In genomic region chr6:112252571-112253504, GRCh38 we compare ENCODE assay signal across 10 cellular contexts. TPM values are rescaled to one million over a fixed set of nuclear protein-coding genes. Genes with fewer than 3 reads are reported as not detected.
DNase-seq lines count a peak whose midpoint lies in the region; ATAC-seq and TF ChIP-seq lines count a peak whose summit lies in the region.
"Had no signal": no experiment of that assay in that cellular context is flagged by ENCODE, and none has a peak within 500 bp of the region (broad histone marks: within the 10 kb centered on the region; RNA-seq: fewer than 3 reads in every experiment).

No MANE protein-coding gene starts in this region.

- H2AK5ac ChIP-seq in mesenchymal stem cell (ENCODE audit: low read length, severe bottlenecking) = no peak overlapping the region

- no peaks in the 10 kb centered on the region for H3K79me1 ChIP-seq in mesenchymal stem cell (replicated peaks; ENCODE audit: low read length, poor library complexity, severe bottlenecking)

- TF ChIP-seq POLR2A in upper lobe of left lung (IDR thresholded peaks at IDR 0.05) = no peak

- DNase-seq in activated naive CD8-positive, alpha-beta T cell treated with anti-CD3 and anti-CD28 coated beads, Interleukin-2, amount 10 ng/mL, durations not matched to agents 7 days and 5 days = no peak
- no peak for DNase-seq in activated naive CD8-positive, alpha-beta T cell treated with anti-CD3 and anti-CD28 coated beads, Interleukin-2, amount 50 U/mL, for 24 hours
- DNase-seq in colonic mucosa (no peak), mesenchymal stem cell (peak; percentile 57), upper lobe of left lung (no peak), NCI-H2171 (lab: John Stamatoyannopoulos, UW) (no peak)
- no peak for DNase-seq in stimulated activated naive CD4-positive, alpha-beta T cell (lab: John Stamatoyannopoulos, UW)
- DNase-seq: foreskin keratinocyte had no signal

- no peak overlapping the region for H2BK12ac ChIP-seq in mesenchymal stem cell (ENCODE audit: low read length in 2 of 2)

- no peak for ATAC-seq in activated naive CD8-positive, alpha-beta T cell treated with anti-CD3 and anti-CD28 coated beads, Interleukin-2, amount 10 ng/mL, durations not matched to agents 7 days and 5 days (ENCODE audit: low read depth)
- ATAC-seq in activated naive CD8-positive, alpha-beta T cell treated with anti-CD3 and anti-CD28 coated beads, Interleukin-2, amount 50 U/mL, for 24 hours = no peak
- ATAC-seq in upper lobe of left lung (ENCODE audit: low FRiP score in 2 of 2) (no peak), GM19023 (IDR thresholded peaks at IDR 0.05; ENCODE audit: unreplicated experiment) (no peak)

- H3K27me3 Mint-ChIP-seq in activated naive CD8-positive, alpha-beta T cell treated with anti-CD3 and anti-CD28 coated beads, Interleukin-2, amount 10 ng/mL, durations not matched to agents 7 days and 5 days = peaks cover 74% of the 10 kb centered on the region
- H3K27me3 Mint-ChIP-seq in activated naive CD8-positive, alpha-beta T cell treated with anti-CD3 and anti-CD28 coated beads, Interleukin-2, amount 50 U/mL, for 24 hours = peaks cover 48% of the 10 kb centered on the region

- H3K4me3 ChIP-seq in colonic mucosa (peak overlapping the region; percentile 34), mesenchymal stem cell (ENCODE audit: insufficient read depth in 1 of 2, low read depth in 1 of 2, low read length in 2 of 2) (peak overlapping the region in 1 of 2 experiments; percentile 97), upper lobe of left lung (peak overlapping the region; percentile 51 to 73 (median 65))

- H3K27ac Mint-ChIP-seq in activated naive CD8-positive, alpha-beta T cell treated with anti-CD3 and anti-CD28 coated beads, Interleukin-2, amount 10 ng/mL, durations not matched to agents 7 days and 5 days = no peak overlapping the region
- no peak overlapping the region for H3K27ac Mint-ChIP-seq in activated naive CD8-positive, alpha-beta T cell treated with anti-CD3 and anti-CD28 coated beads, Interleukin-2, amount 50 U/mL, for 24 hours

- H3K4me1 ChIP-seq in colonic mucosa (no peaks in the 10 kb centered on the region), mesenchymal stem cell (ENCODE audit: control insufficient read depth, insufficient read depth, low read depth, low read length) (peaks cover 7% of the 10 kb centered on the region), upper lobe of left lung (peaks cover 3 to 20% (median 5%) of the 10 kb centered on the region in 4 donors)
- H3K4me1 ChIP-seq: foreskin keratinocyte had no signal

- H3K36me3 Mint-ChIP-seq in activated naive CD8-positive, alpha-beta T cell treated with anti-CD3 and anti-CD28 coated beads, Interleukin-2, amount 10 ng/mL, durations not matched to agents 7 days and 5 days = no peaks in the 10 kb centered on the region
- H3K36me3 Mint-ChIP-seq in activated naive CD8-positive, alpha-beta T cell treated with anti-CD3 and anti-CD28 coated beads, Interleukin-2, amount 50 U/mL, for 24 hours (ENCODE audit: low read depth) = no peaks in the 10 kb centered on the region

- H3K27me3 ChIP-seq in colonic mucosa (peaks cover 6% of the 10 kb centered on the region), mesenchymal stem cell (ENCODE audit: control insufficient read depth in 1 of 2, insufficient read depth in 1 of 2, low read length in 2 of 2) (no peaks in the 10 kb centered on the region), upper lobe of left lung (peaks cover 0 to 4% (median 2%) of the 10 kb centered on the region in 4 donors)

- H3K27ac ChIP-seq in colonic mucosa = peak overlapping the region; percentile 65
- no peak overlapping the region for H3K27ac ChIP-seq in mesenchymal stem cell (ENCODE audit: low read length, poor library complexity, severe bottlenecking)
- peak overlapping the region; percentile 82 to 93 (median 87) for H3K27ac ChIP-seq in upper lobe of left lung
- H3K27ac ChIP-seq: foreskin keratinocyte had no signal

- H3K4me1 Mint-ChIP-seq in activated naive CD8-positive, alpha-beta T cell treated with anti-CD3 and anti-CD28 coated beads, Interleukin-2, amount 10 ng/mL, durations not matched to agents 7 days and 5 days = peaks cover 14% of the 10 kb centered on the region
- H3K4me1 Mint-ChIP-seq in activated naive CD8-positive, alpha-beta T cell treated with anti-CD3 and anti-CD28 coated beads, Interleukin-2, amount 50 U/mL, for 24 hours = peaks cover 9% of the 10 kb centered on the region

- TF ChIP-seq EP300 in upper lobe of left lung (IDR thresholded peaks at IDR 0.05) = no peak

- no peak overlapping the region for H4K91ac ChIP-seq in mesenchymal stem cell (ENCODE audit: low read length)

- no peak overlapping the region for H2BK5ac ChIP-seq in mesenchymal stem cell (ENCODE audit: low read depth, low read length, poor library complexity, severe bottlenecking)

- no peak overlapping the region for H2BK15ac ChIP-seq in mesenchymal stem cell (ENCODE audit: low read depth, poor library complexity, severe bottlenecking)

- no peak overlapping the region for H2BK120ac ChIP-seq in mesenchymal stem cell (ENCODE audit: low read depth, low read length)

- POLR2A ChIA-PET in activated naive CD8-positive, alpha-beta T cell treated with anti-CD3 and anti-CD28 coated beads, Interleukin-2, amount 10 ng/mL, durations not matched to agents 7 days and 5 days (lab: Charles Lee) = no interaction called here

- 68% methylated on average over 2 of the region's 2 CpGs for WGBS in mesenchymal stem cell
- 46 to 51% methylated on average over 2 of the region's 2 CpGs for WGBS in upper lobe of left lung, 2 donors

- no peaks in the 10 kb centered on the region for H3K9me3 Mint-ChIP-seq in activated naive CD8-positive, alpha-beta T cell treated with anti-CD3 and anti-CD28 coated beads, Interleukin-2, amount 10 ng/mL, durations not matched to agents 7 days and 5 days
- no peaks in the 10 kb centered on the region for H3K9me3 Mint-ChIP-seq in activated naive CD8-positive, alpha-beta T cell treated with anti-CD3 and anti-CD28 coated beads, Interleukin-2, amount 50 U/mL, for 24 hours

- intact Hi-C loops in colonic mucosa (cut with DNase I) = no loop called here

- H3K4ac ChIP-seq in mesenchymal stem cell (ENCODE audit: low read depth in 1 of 2, low read length in 2 of 2) = no peak overlapping the region

- no peak for TF ChIP-seq CTCF in colonic mucosa (IDR thresholded peaks at IDR 0.05)
- no peak for TF ChIP-seq CTCF in upper lobe of left lung (IDR thresholded peaks at IDR 0.05)

- H3K4me3 Mint-ChIP-seq in activated naive CD8-positive, alpha-beta T cell treated with anti-CD3 and anti-CD28 coated beads, Interleukin-2, amount 10 ng/mL, durations not matched to agents 7 days and 5 days = peak overlapping the region; percentile 73
- no peak overlapping the region for H3K4me3 Mint-ChIP-seq in activated naive CD8-positive, alpha-beta T cell treated with anti-CD3 and anti-CD28 coated beads, Interleukin-2, amount 50 U/mL, for 24 hours

- no peak overlapping the region for H4K8ac ChIP-seq in mesenchymal stem cell (ENCODE audit: low read length)

- H2AFZ ChIP-seq in mesenchymal stem cell (ENCODE audit: low read depth, low read length) = no peak overlapping the region

- H3K9ac ChIP-seq in colonic mucosa (ENCODE audit: low read depth in 2 of 2, low read length in 2 of 2) = peak overlapping the region; percentile 67 to 75
- H3K9ac ChIP-seq in mesenchymal stem cell (ENCODE audit: low read length) = peak overlapping the region; percentile 96

- peak overlapping the region; percentile 91 for H3K4me2 ChIP-seq in mesenchymal stem cell (ENCODE audit: low read length, poor library complexity, severe bottlenecking)

- H3K36me3 ChIP-seq in colonic mucosa (no peaks in the 10 kb centered on the region), mesenchymal stem cell (ENCODE audit: control insufficient read depth in 1 of 2, insufficient read depth in 2 of 2, low read depth in 1 of 2, low read length in 2 of 2) (peaks cover 0 to 22% of the 10 kb centered on the region in 2 experiments), upper lobe of left lung (no peaks in the 10 kb centered on the region)

- H3K23ac ChIP-seq in mesenchymal stem cell (ENCODE audit: low read length in 2 of 2) = no peak overlapping the region

- H3K14ac ChIP-seq in mesenchymal stem cell (ENCODE audit: low read length in 2 of 2) = no peak overlapping the region

- no peak overlapping the region for H3K18ac ChIP-seq in mesenchymal stem cell (ENCODE audit: low read depth in 1 of 2, low read length in 2 of 2)

- H3K9me3 ChIP-seq in colonic mucosa (no peaks in the 10 kb centered on the region), mesenchymal stem cell (ENCODE audit: control insufficient read depth, low read length) (no peaks in the 10 kb centered on the region), upper lobe of left lung (no peaks in the 10 kb centered on the region)

RNA-seq across cellular contexts. Expression of gene LAMA4, which starts 1.5 kb away (rescaled TPM):
- not detected for total RNA-seq in activated naive CD8-positive, alpha-beta T cell treated with anti-CD3 and anti-CD28 coated beads, Interleukin-2, amount 10 ng/mL, durations not matched to agents 7 days and 5 days
- total RNA-seq in colonic mucosa (10 to 100 TPM; 15.8 to 35.1 TPM), upper lobe of left lung (100 to 1,000 TPM in 2 of 6 donors, 10 to 100 TPM in 4; 29.5 to 119 (median 58.9) TPM)
- polyA plus RNA-seq in mesenchymal stem cell (2013, experiment 1 of 2) = 51.1 TPM
- 47.5 TPM for polyA plus RNA-seq in mesenchymal stem cell (2013, experiment 2 of 2)
- total RNA-seq: foreskin keratinocyte; T-helper 1 cell treated with Interleukin-12 subunit alpha and Interleukin-12 subunit beta and Interleukin-4 antibody, amounts not matched to agents 30 ng/mL and 1 ng/mL, for 36 hours had no signal

Comparison
In these comparisons a context has a peak if more than half of its experiments do, and no peak if none do; other contexts are left out.
1. RNA of gene LAMA4, which starts 1.5 kb away (total RNA-seq): 29.5 to 119 TPM in upper lobe of left lung and 15.8 to 35.1 TPM in colonic mucosa; not detected in activated naive CD8-positive, alpha-beta T cell treated with anti-CD3 and anti-CD28 coated beads, Interleukin-2, amount 10 ng/mL, durations not matched to agents 7 days and 5 days; every median in the first group is over 10 times any median in the second.